In genomic region chr17:76120658-76121008, GRCh38 we compare ENCODE assay signal across 9 cellular contexts. TPM values are rescaled to one million over a fixed set of nuclear protein-coding genes. Genes with fewer than 3 reads are reported as not detected.
DNase-seq lines count a peak whose midpoint lies in the region; ATAC-seq, FAIRE-seq and TF ChIP-seq lines count a peak whose summit lies in the region.
"Had no signal": no experiment of that assay in that cellular context is flagged by ENCODE, and none has a peak within 500 bp of the region (broad histone marks: within the 10 kb centered on the region; RNA-seq: fewer than 3 reads in every experiment).

No MANE protein-coding gene starts in this region.

- peak overlapping the region; percentile 53 for H3K4me2 ChIP-seq in HepG2 (ENCODE audit: low read depth, low read length)

- H3K79me2 ChIP-seq in HepG2 (ENCODE audit: insufficient read depth, low read length), result no peaks in the 10 kb centered on the region

- CTCF ChIA-PET in HepG2 (lab: Yijun Ruan, JAX; ENCODE audit: low intra/inter-chr PET ratio, low total read pairs), result interaction anchor here (0.6 to 5.1 kb wide), 7 partner anchors 18 to 159 kb away, joined by 3 to 78 read pairs (median 20); no protein-coding TSS in a partner anchor

- TF ChIP-seq CTCF in HepG2 (CRISPR knock-in tag; IDR thresholded peaks at IDR 0.05), result no peak
- no peak for TF ChIP-seq CTCF in right lobe of liver (IDR thresholded peaks at IDR 0.05)
- no peak for TF ChIP-seq CTCF in sigmoid colon (IDR thresholded peaks at IDR 0.05)

- TF ChIP-seq RAD21 in HepG2 (CRISPR knock-in tag; IDR thresholded peaks at IDR 0.05), result no peak

- H4K20me1 ChIP-seq in HepG2 (ENCODE audit: insufficient read depth, low read length), result no peaks in the 10 kb centered on the region

- TF ChIP-seq EP300 in HepG2 (IDR thresholded peaks at IDR 0.05; ENCODE audit: low read depth in 2 of 2, low read length in 2 of 2) (no peak), HepG2 (CRISPR knock-in tag; IDR thresholded peaks at IDR 0.05; ENCODE audit: borderline replicate concordance) (no peak), sigmoid colon (IDR thresholded peaks at IDR 0.05) (no peak)

- ATAC-seq in HepG2 (no peak), right lobe of liver (no peak), HG02798 (IDR thresholded peaks at IDR 0.05; ENCODE audit: poor library complexity, unreplicated experiment) (no peak)

- no TSS peak for BruUV-seq in HepG2 (replicated peaks; lab: Mats Ljungman, UMichigan)

- WGBS in HepG2 (ENCODE audit: low lambda C conversion rate), result 48% methylated on average over 5 of the region's 5 CpGs
- WGBS in right lobe of liver (ENCODE audit: insufficient coverage, low coverage, low lambda C conversion rate, missing lambda C conversion rate), result 75% methylated on average over 5 of the region's 5 CpGs
- 88 to 93% methylated on average over 5 of the region's 5 CpGs for WGBS in sigmoid colon, 2 donors

- no peak overlapping the region for H3K27ac ChIP-seq in HepG2 (ENCODE audit: extremely low read length, insufficient read depth, low read length)
- no peak overlapping the region for H3K27ac ChIP-seq in right lobe of liver
- no peak overlapping the region for H3K27ac ChIP-seq in sigmoid colon
- H3K27ac ChIP-seq: coronary artery had no signal

- peaks cover 28% of the 10 kb centered on the region for H3K4me1 ChIP-seq in HepG2 (ENCODE audit: insufficient read depth, low read length)
- H3K4me1 ChIP-seq in right lobe of liver, result peaks cover 0 to 3% (median 0%) of the 10 kb centered on the region in 4 donors
- peaks cover 2 to 11% (median 10%) of the 10 kb centered on the region in 4 donors for H3K4me1 ChIP-seq in sigmoid colon

- POLR2A ChIA-PET in HepG2 (lab: Yijun Ruan, JAX), result interaction anchor here (1.1 to 3.1 kb wide), 4 partner anchors 17 to 160 kb away, joined by 3 to 14 read pairs (median 6); no protein-coding TSS in a partner anchor

- H3K27me3 ChIP-seq in HepG2 (ENCODE audit: control insufficient read depth in 1 of 2, insufficient read depth in 2 of 2, low read length in 2 of 2) (peaks cover 0 to 13% of the 10 kb centered on the region in 2 experiments; a peak in 3 of 5 replicates), right lobe of liver (no peaks in the 10 kb centered on the region), sigmoid colon (no peaks in the 10 kb centered on the region)

- DNase-seq in HepG2 (ENCODE audit: low spot score), result no peak
- no peak for DNase-seq in right lobe of liver
- DNase-seq in sigmoid colon, result peak; percentile 21
- DNase-seq: NCI-H226 had no signal

- H3K36me3 ChIP-seq in HepG2 (replicated peaks in 1 of 2; ENCODE audit: control insufficient read depth in 1 of 2, insufficient read depth in 2 of 2, low read length in 2 of 2) (no peaks in the 10 kb centered on the region), right lobe of liver (no peaks in the 10 kb centered on the region), sigmoid colon (no peaks in the 10 kb centered on the region)

- in situ Hi-C loops in HepG2 (cut with HindIII; ENCODE audit: extremely low pct_ligation_motif_present, low pct_unique_long_range_greater_than_20kb), result loop anchor here (5.0 kb wide), 2 partner anchors 37 to 157 kb away; no protein-coding TSS in a partner anchor

- FAIRE-seq in HepG2 (lab: Jason Lieb, UNC), result peak; percentile 26

- H2AFZ ChIP-seq in HepG2 (ENCODE audit: low read length), result no peak overlapping the region

- intact Hi-C loops in HepG2 (cut with micrococcal nuclease; ENCODE audit: unreplicated experiment) (loop anchor here (1.0 kb wide), 3 partner anchors 33 to 159 kb away; no protein-coding TSS in a partner anchor), right lobe of liver (cut with DNase I) (loop anchor here (5.0 to 10.0 kb wide), 2 partner anchors 54 to 162 kb away; no protein-coding TSS in a partner anchor), sigmoid colon (cut with DNase I) (loop anchor here (1.0 kb wide), 1 partner anchor 61 kb away; no protein-coding TSS in a partner anchor)

- no peak for TF ChIP-seq POLR2A in HepG2 (IDR thresholded peaks at IDR 0.05; ENCODE audit: insufficient read depth in 1 of 2, low read depth in 2 of 2, low read length in 2 of 2)
- TF ChIP-seq POLR2A in right lobe of liver (IDR thresholded peaks at IDR 0.05), result no peak
- no peak for TF ChIP-seq POLR2A in sigmoid colon (IDR thresholded peaks at IDR 0.05)

- H3K4me3 ChIP-seq in HepG2 (replicated peaks in 1 of 3; ENCODE audit: insufficient read depth in 1 of 3, low read depth in 2 of 3, low read length in 3 of 3) (no peak overlapping the region), right lobe of liver (no peak overlapping the region), sigmoid colon (no peak overlapping the region)

- H3K9me3 ChIP-seq in HepG2 (ENCODE audit: low read length), result no peaks in the 10 kb centered on the region
- H3K9me3 ChIP-seq in right lobe of liver, result no peaks in the 10 kb centered on the region
- no peaks in the 10 kb centered on the region for H3K9me3 ChIP-seq in sigmoid colon

- H3K9ac ChIP-seq in HepG2 (ENCODE audit: insufficient read depth, low read depth, low read length), result no peak overlapping the region

RNA-seq across cellular contexts. Expression of gene EXOC7, which starts 17.0 kb away (rescaled TPM):
- total RNA-seq in HepG2 (2016; rRNA removed; fragmentation: Illumina TruSeq; extraction: Trizol), result 116 and 118 TPM in 2 replicates
- total RNA-seq in HepG2 (2016; cell fraction: cytosol; rRNA removed; fragmentation: Illumina TruSeq; extraction: Trizol; ENCODE audit: low read depth), result 32.5 and 33.1 TPM in 2 replicates
- total RNA-seq in HepG2 (2016; cell fraction: insoluble cytoplasmic fraction; rRNA removed; fragmentation: Illumina TruSeq; extraction: Trizol), result 112 and 113 TPM in 2 replicates
- total RNA-seq in HepG2 (2016; cell fraction: membrane; rRNA removed; fragmentation: Illumina TruSeq; extraction: Trizol), result 41.7 and 48.8 TPM in 2 replicates
- total RNA-seq in HepG2 (2016; cell fraction: nucleus; rRNA removed; fragmentation: Illumina TruSeq; extraction: Trizol), result 80.6 and 103 TPM in 2 replicates
- 86.9 and 118 TPM in 2 replicates for polyA plus RNA-seq in HepG2 (2011; rRNA removed)
- polyA plus RNA-seq in HepG2 (2011; cell fraction: cytosol; rRNA removed), result 65.5 and 68.0 TPM in 2 replicates
- polyA plus RNA-seq in HepG2 (2011; cell fraction: nucleus; rRNA removed), result 259 and 277 TPM in 2 replicates
- polyA plus RNA-seq in HepG2 (2012), result 100 and 124 TPM in 2 replicates
- polyA plus RNA-seq in HepG2 (2016; cell fraction: cytosol; fragmentation: Illumina TruSeq; extraction: Trizol; ENCODE audit: low read depth), result 7.1 and 8.4 TPM in 2 replicates
- 78.0 and 79.6 TPM in 2 replicates for polyA plus RNA-seq in HepG2 (2016; cell fraction: insoluble cytoplasmic fraction; fragmentation: Illumina TruSeq; extraction: Trizol; ENCODE audit: low read depth)
- polyA plus RNA-seq in HepG2 (2016; cell fraction: membrane; fragmentation: Illumina TruSeq; extraction: Trizol; ENCODE audit: low read depth), result 18.4 and 21.9 TPM in 2 replicates
- polyA plus RNA-seq in HepG2 (2016; cell fraction: nucleus; fragmentation: Illumina TruSeq; extraction: Trizol; ENCODE audit: insufficient read depth, low read depth), result 147 and 170 TPM in 2 replicates
- polyA minus RNA-seq in HepG2 (2011; rRNA and poly(A)+ RNA removed; ENCODE audit: low replicate concordance), result 144 and 202 TPM in 2 replicates
- 69.7 and 91.8 TPM in 2 replicates for polyA minus RNA-seq in HepG2 (2011; cell fraction: cytosol; rRNA and poly(A)+ RNA removed)
- 113 and 132 TPM in 2 replicates for polyA minus RNA-seq in HepG2 (2011; cell fraction: nucleus; rRNA and poly(A)+ RNA removed)
- total RNA-seq in right lobe of liver, result 10 to 100 TPM; 38.5 to 57.9 (median 50.6) TPM
- 10 to 100 TPM; 58.9 to 82.0 (median 75.3) TPM for total RNA-seq in sigmoid colon
- 10 to 100 TPM; 36.8 to 74.4 (median 38.4) TPM for polyA plus RNA-seq in sigmoid colon

RNA-seq across cellular contexts. Expression of gene FOXJ1, which starts 20.4 kb away (rescaled TPM):
- 1.4 and 1.6 TPM in 2 replicates for total RNA-seq in HepG2 (2016; rRNA removed; fragmentation: Illumina TruSeq; extraction: Trizol)
- total RNA-seq in HepG2 (2016; cell fraction: cytosol; rRNA removed; fragmentation: Illumina TruSeq; extraction: Trizol; ENCODE audit: low read depth), result 0.09 and 0.30 TPM in 2 replicates
- 1.4 and 1.9 TPM in 2 replicates for total RNA-seq in HepG2 (2016; cell fraction: insoluble cytoplasmic fraction; rRNA removed; fragmentation: Illumina TruSeq; extraction: Trizol)
- 0.77 and 0.93 TPM in 2 replicates for total RNA-seq in HepG2 (2016; cell fraction: membrane; rRNA removed; fragmentation: Illumina TruSeq; extraction: Trizol)
- total RNA-seq in HepG2 (2016; cell fraction: nucleus; rRNA removed; fragmentation: Illumina TruSeq; extraction: Trizol), result 0.94 and 1.3 TPM in 2 replicates
- polyA plus RNA-seq in HepG2 (2011; rRNA removed), result 0.98 and 1.2 TPM in 2 replicates
- 0.82 and 1.5 TPM in 2 replicates for polyA plus RNA-seq in HepG2 (2011; cell fraction: cytosol; rRNA removed)
- polyA plus RNA-seq in HepG2 (2011; cell fraction: nucleus; rRNA removed), result 2.8 and 3.7 TPM in 2 replicates
- polyA plus RNA-seq in HepG2 (2012), result 0.66 and 0.96 TPM in 2 replicates
- 0.31 and 0.45 TPM in 2 replicates for polyA plus RNA-seq in HepG2 (2016; cell fraction: cytosol; fragmentation: Illumina TruSeq; extraction: Trizol; ENCODE audit: low read depth)
- 1.3 and 1.4 TPM in 2 replicates for polyA plus RNA-seq in HepG2 (2016; cell fraction: insoluble cytoplasmic fraction; fragmentation: Illumina TruSeq; extraction: Trizol; ENCODE audit: low read depth)
- polyA plus RNA-seq in HepG2 (2016; cell fraction: membrane; fragmentation: Illumina TruSeq; extraction: Trizol; ENCODE audit: low read depth), result 0.61 and 0.62 TPM in 2 replicates
- 2.0 and 2.1 TPM in 2 replicates for polyA plus RNA-seq in HepG2 (2016; cell fraction: nucleus; fragmentation: Illumina TruSeq; extraction: Trizol; ENCODE audit: insufficient read depth, low read depth)
- polyA minus RNA-seq in HepG2 (2011; rRNA and poly(A)+ RNA removed; ENCODE audit: low replicate concordance), result 0.05 and 1.5 TPM in 2 replicates
- 0.35 and 0.40 TPM in 2 replicates for polyA minus RNA-seq in HepG2 (2011; cell fraction: cytosol; rRNA and poly(A)+ RNA removed)
- polyA minus RNA-seq in HepG2 (2011; cell fraction: nucleus; rRNA and poly(A)+ RNA removed), result 0.37 and 0.52 TPM in 2 replicates
- total RNA-seq in right lobe of liver, result under 1 TPM in 3 of 6 experiments, not detected in 3; 0.06 to 0.12 (median 0.11) TPM
- under 1 TPM in 1 of 4 donors, not detected in 3; 0.14 TPM for total RNA-seq in sigmoid colon
- 1 to 10 TPM in 1 of 3 donors, under 1 TPM in 2; 0.23 to 2.3 (median 0.60) TPM for polyA plus RNA-seq in sigmoid colon
- total RNA-seq: Daoy, OCI-LY7, posterior vena cava had no signal

RNA-seq across cellular contexts. Expression of gene ZACN, which starts 41.7 kb away (rescaled TPM):
- total RNA-seq in HepG2 (2016; rRNA removed; fragmentation: Illumina TruSeq; extraction: Trizol) (0.15 TPM in 1 of 2 replicates, not detected in the other), right lobe of liver (not detected), sigmoid colon (1 to 10 TPM in 2 of 4 donors, under 1 TPM in 2; 0.16 to 3.5 (median 0.81) TPM)
- total RNA-seq in HepG2 (2016; cell fraction: cytosol; rRNA removed; fragmentation: Illumina TruSeq; extraction: Trizol; ENCODE audit: low read depth), result not detected in 2 replicates
- not detected in 2 replicates for total RNA-seq in HepG2 (2016; cell fraction: insoluble cytoplasmic fraction; rRNA removed; fragmentation: Illumina TruSeq; extraction: Trizol)
- total RNA-seq in HepG2 (2016; cell fraction: membrane; rRNA removed; fragmentation: Illumina TruSeq; extraction: Trizol), result not detected in 2 replicates
- total RNA-seq in HepG2 (2016; cell fraction: nucleus; rRNA removed; fragmentation: Illumina TruSeq; extraction: Trizol), result not detected in 2 replicates
- polyA plus RNA-seq in HepG2 (2011; rRNA removed) (0.04 and 0.11 TPM in 2 replicates), sigmoid colon (1 to 10 TPM; 1.2 to 1.3 (median 1.2) TPM)
- polyA plus RNA-seq in HepG2 (2011; cell fraction: cytosol; rRNA removed), result not detected in 2 replicates
- 0.06 and 0.07 TPM in 2 replicates for polyA plus RNA-seq in HepG2 (2011; cell fraction: nucleus; rRNA removed)
- 0.17 and 1.1 TPM in 2 replicates for polyA plus RNA-seq in HepG2 (2012)
- polyA plus RNA-seq in HepG2 (2016; cell fraction: cytosol; fragmentation: Illumina TruSeq; extraction: Trizol; ENCODE audit: low read depth), result not detected in 2 replicates
- 0.08 TPM in 1 of 2 replicates, not detected in the other for polyA plus RNA-seq in HepG2 (2016; cell fraction: insoluble cytoplasmic fraction; fragmentation: Illumina TruSeq; extraction: Trizol; ENCODE audit: low read depth)
- not detected in 2 replicates for polyA plus RNA-seq in HepG2 (2016; cell fraction: membrane; fragmentation: Illumina TruSeq; extraction: Trizol; ENCODE audit: low read depth)
- not detected in 2 replicates for polyA plus RNA-seq in HepG2 (2016; cell fraction: nucleus; fragmentation: Illumina TruSeq; extraction: Trizol; ENCODE audit: insufficient read depth, low read depth)
- polyA minus RNA-seq in HepG2 (2011; rRNA and poly(A)+ RNA removed; ENCODE audit: low replicate concordance), result not detected in 2 replicates
- 0.35 TPM in 1 of 2 replicates, not detected in the other for polyA minus RNA-seq in HepG2 (2011; cell fraction: cytosol; rRNA and poly(A)+ RNA removed)
- not detected in 2 replicates for polyA minus RNA-seq in HepG2 (2011; cell fraction: nucleus; rRNA and poly(A)+ RNA removed)
- total RNA-seq: Daoy, posterior vena cava had no signal

RNA-seq across cellular contexts. Expression of gene GALR2, which starts 46.1 kb away (rescaled TPM):
- total RNA-seq in HepG2 (2016; rRNA removed; fragmentation: Illumina TruSeq; extraction: Trizol), result 0.20 and 0.58 TPM in 2 replicates
- 0.30 and 0.35 TPM in 2 replicates for total RNA-seq in HepG2 (2016; cell fraction: cytosol; rRNA removed; fragmentation: Illumina TruSeq; extraction: Trizol; ENCODE audit: low read depth)
- total RNA-seq in HepG2 (2016; cell fraction: insoluble cytoplasmic fraction; rRNA removed; fragmentation: Illumina TruSeq; extraction: Trizol), result 0.22 and 0.58 TPM in 2 replicates
- 0.46 and 0.65 TPM in 2 replicates for total RNA-seq in HepG2 (2016; cell fraction: membrane; rRNA removed; fragmentation: Illumina TruSeq; extraction: Trizol)
- total RNA-seq in HepG2 (2016; cell fraction: nucleus; rRNA removed; fragmentation: Illumina TruSeq; extraction: Trizol), result 0.28 and 0.34 TPM in 2 replicates
- 0.48 and 0.84 TPM in 2 replicates for polyA plus RNA-seq in HepG2 (2011; rRNA removed)
- 0.56 and 0.97 TPM in 2 replicates for polyA plus RNA-seq in HepG2 (2011; cell fraction: cytosol; rRNA removed)
- 0.35 and 0.62 TPM in 2 replicates for polyA plus RNA-seq in HepG2 (2011; cell fraction: nucleus; rRNA removed)
- polyA plus RNA-seq in HepG2 (2012), result 0.33 TPM in 1 of 2 replicates, not detected in the other
- 0.50 and 0.53 TPM in 2 replicates for polyA plus RNA-seq in HepG2 (2016; cell fraction: cytosol; fragmentation: Illumina TruSeq; extraction: Trizol; ENCODE audit: low read depth)
- 0.17 and 0.28 TPM in 2 replicates for polyA plus RNA-seq in HepG2 (2016; cell fraction: insoluble cytoplasmic fraction; fragmentation: Illumina TruSeq; extraction: Trizol; ENCODE audit: low read depth)
- 0.20 and 0.35 TPM in 2 replicates for polyA plus RNA-seq in HepG2 (2016; cell fraction: membrane; fragmentation: Illumina TruSeq; extraction: Trizol; ENCODE audit: low read depth)
- 0.46 and 0.81 TPM in 2 replicates for polyA plus RNA-seq in HepG2 (2016; cell fraction: nucleus; fragmentation: Illumina TruSeq; extraction: Trizol; ENCODE audit: insufficient read depth, low read depth)
- polyA minus RNA-seq in HepG2 (2011; rRNA and poly(A)+ RNA removed; ENCODE audit: low replicate concordance), result 0.54 and 2.1 TPM in 2 replicates
- 0.49 TPM in 1 of 2 replicates, not detected in the other for polyA minus RNA-seq in HepG2 (2011; cell fraction: cytosol; rRNA and poly(A)+ RNA removed)
- not detected in 2 replicates for polyA minus RNA-seq in HepG2 (2011; cell fraction: nucleus; rRNA and poly(A)+ RNA removed)
- under 1 TPM in 1 of 6 experiments, not detected in 5; 0.18 TPM for total RNA-seq in right lobe of liver
- total RNA-seq in sigmoid colon, result 10 to 100 TPM in 1 of 4 donors, 1 to 10 TPM in 3; 5.4 to 20.2 (median 8.2) TPM
- 1 to 10 TPM in 1 of 3 donors, not detected in 2; 1.6 TPM for polyA plus RNA-seq in sigmoid colon
- total RNA-seq: Daoy, posterior vena cava had no signal

RNA-seq across cellular contexts. Expression of gene SRP68, which starts 48.3 kb away (rescaled TPM):
- total RNA-seq in HepG2 (2016; rRNA removed; fragmentation: Illumina TruSeq; extraction: Trizol), result 39.8 and 89.7 TPM in 2 replicates
- 19.0 and 21.2 TPM in 2 replicates for total RNA-seq in HepG2 (2016; cell fraction: cytosol; rRNA removed; fragmentation: Illumina TruSeq; extraction: Trizol; ENCODE audit: low read depth)
- total RNA-seq in HepG2 (2016; cell fraction: insoluble cytoplasmic fraction; rRNA removed; fragmentation: Illumina TruSeq; extraction: Trizol), result 34.8 and 87.8 TPM in 2 replicates
- total RNA-seq in HepG2 (2016; cell fraction: membrane; rRNA removed; fragmentation: Illumina TruSeq; extraction: Trizol), result 36.4 and 39.1 TPM in 2 replicates
- total RNA-seq in HepG2 (2016; cell fraction: nucleus; rRNA removed; fragmentation: Illumina TruSeq; extraction: Trizol), result 55.4 and 62.2 TPM in 2 replicates
- polyA plus RNA-seq in HepG2 (2011; rRNA removed), result 74.3 and 79.0 TPM in 2 replicates
- polyA plus RNA-seq in HepG2 (2011; cell fraction: cytosol; rRNA removed), result 56.3 and 67.1 TPM in 2 replicates
- polyA plus RNA-seq in HepG2 (2011; cell fraction: nucleus; rRNA removed), result 42.7 and 43.4 TPM in 2 replicates
- polyA plus RNA-seq in HepG2 (2012), result 84.3 and 86.0 TPM in 2 replicates
- 12.5 and 13.5 TPM in 2 replicates for polyA plus RNA-seq in HepG2 (2016; cell fraction: cytosol; fragmentation: Illumina TruSeq; extraction: Trizol; ENCODE audit: low read depth)
- polyA plus RNA-seq in HepG2 (2016; cell fraction: insoluble cytoplasmic fraction; fragmentation: Illumina TruSeq; extraction: Trizol; ENCODE audit: low read depth), result 124 and 144 TPM in 2 replicates
- 26.1 and 30.0 TPM in 2 replicates for polyA plus RNA-seq in HepG2 (2016; cell fraction: membrane; fragmentation: Illumina TruSeq; extraction: Trizol; ENCODE audit: low read depth)
- polyA plus RNA-seq in HepG2 (2016; cell fraction: nucleus; fragmentation: Illumina TruSeq; extraction: Trizol; ENCODE audit: insufficient read depth, low read depth), result 107 and 120 TPM in 2 replicates
- 72.1 and 78.5 TPM in 2 replicates for polyA minus RNA-seq in HepG2 (2011; rRNA and poly(A)+ RNA removed; ENCODE audit: low replicate concordance)
- 44.7 and 45.6 TPM in 2 replicates for polyA minus RNA-seq in HepG2 (2011; cell fraction: cytosol; rRNA and poly(A)+ RNA removed)
- 55.0 and 55.2 TPM in 2 replicates for polyA minus RNA-seq in HepG2 (2011; cell fraction: nucleus; rRNA and poly(A)+ RNA removed)
- total RNA-seq in right lobe of liver, result 10 to 100 TPM; 31.0 to 37.0 (median 35.1) TPM
- total RNA-seq in sigmoid colon, result 10 to 100 TPM; 53.1 to 60.6 (median 53.8) TPM
- polyA plus RNA-seq in sigmoid colon, result 10 to 100 TPM; 37.2 to 52.4 (median 37.7) TPM
